23 cellular contexts compared by ENCODE assay signal in genomic region chr11:117366183-117366582, GRCh38. TPM values are rescaled to one million over a fixed set of nuclear protein-coding genes. Genes with fewer than 3 reads are reported as not detected.
DNase-seq lines count a peak whose midpoint lies in the region; ATAC-seq and TF ChIP-seq lines count a peak whose summit lies in the region.
"Had no signal": no experiment of that assay in that cellular context is flagged by ENCODE, and none has a peak within 500 bp of the region (broad histone marks: within the 10 kb centered on the region; RNA-seq: fewer than 3 reads in every experiment).

No MANE protein-coding gene starts in this region.

- H3K27me3 Mint-ChIP-seq in HFFc6 (ENCODE audit: insufficient read depth): no peaks in the 10 kb centered on the region; the same call in 1 of the 2 replicates
- H3K27me3 Mint-ChIP-seq: CD4-positive, CD25-positive, alpha-beta regulatory T cell; T-helper 17 cell had no signal

- H3K4me3 Mint-ChIP-seq in HFFc6: no peak overlapping the region
- H3K4me3 Mint-ChIP-seq: activated CD8-positive, alpha-beta T cell treated with anti-CD3 and anti-CD28 coated beads, Interleukin-2, amount 10 ng/mL, durations not matched to agents 7 days and 5 days; CD4-positive, CD25-positive, alpha-beta regulatory T cell; T-helper 17 cell had no signal

- H3K36me3 Mint-ChIP-seq in HFFc6 (ENCODE audit: low read depth): peaks cover 25% of the 10 kb centered on the region

- TF ChIP-seq CTCF in HFFc6 (IDR thresholded peaks at IDR 0.05): no peak

- H3K27ac Mint-ChIP-seq in HFFc6: no peak overlapping the region
- H3K27ac Mint-ChIP-seq: activated CD8-positive, alpha-beta T cell treated with anti-CD3 and anti-CD28 coated beads, Interleukin-2, amount 10 ng/mL, durations not matched to agents 7 days and 5 days; T-helper 17 cell had no signal

- ATAC-seq in HG03469 (IDR thresholded peaks at IDR 0.05; ENCODE audit: unreplicated experiment): no peak
- no peak for ATAC-seq in GM21526 (IDR thresholded peaks at IDR 0.05; ENCODE audit: low FRiP score, unreplicated experiment)
- ATAC-seq: activated CD8-positive, alpha-beta T cell treated with anti-CD3 and anti-CD28 coated beads, Interleukin-2, amount 10 ng/mL, durations not matched to agents 7 days and 5 days; heart right ventricle; left colon; Right ventricle myocardium inferior; SK-N-SH treated with all-trans-retinoic acid at 6 μM for 48 hours; T-helper 17 cell had no signal

- DNase-seq in G401 (ENCODE audit: low spot score): peak; percentile 91
- peak; percentile 55 for DNase-seq in NCI-H524 treated with DMSO at 0.1 percent for 48 hours (lab: John Stamatoyannopoulos, UW)
- peak; percentile 84 for DNase-seq in cerebellum (ENCODE audit: low spot score)
- DNase-seq in pons (ENCODE audit: low spot score): peak; percentile 8
- no peak for DNase-seq in GDM1 (lab: John Stamatoyannopoulos, UW)
- no peak for DNase-seq in HFFc6
- DNase-seq: activated CD8-positive, alpha-beta T cell treated with anti-CD3 and anti-CD28 coated beads, Interleukin-2, amount 10 ng/mL, durations not matched to agents 7 days and 5 days; activated effector memory CD4-positive, alpha-beta T cell treated with Interleukin-2 at 50 U/mL for 16 hours; activated T-cell treated with anti-CD3 and anti-CD28 coated beads for 4 hours; CD4-positive, CD25-positive, alpha-beta regulatory T cell; foreskin melanocyte; heart right ventricle; left colon; mammary epithelial cell; NCI-H1105; NCI-H2081; PC-9; stimulated activated naive CD4-positive, alpha-beta T cell treated with Interleukin-2 at 50 U/mL for 16 hours; T-helper 17 cell had no signal

- H3K4me1 Mint-ChIP-seq in HFFc6 (ENCODE audit: low read depth): no peaks in the 10 kb centered on the region

- no peaks in the 10 kb centered on the region for H3K9me3 Mint-ChIP-seq in HFFc6
- H3K9me3 Mint-ChIP-seq: CD4-positive, CD25-positive, alpha-beta regulatory T cell had no signal

- in situ Hi-C loops in G401 (cut with HindIII; ENCODE audit: low sequenced_read_pairs): no loop called here

RNA-seq across cellular contexts. Expression of gene CEP164, which starts 38.5 kb away (rescaled TPM):
- total RNA-seq in G401 (2014; rRNA removed; shearing (Covaris generic)): 49.5 and 54.7 TPM in 2 replicates
- 35.1 TPM for total RNA-seq in cerebellum
- 10 to 100 TPM; 29.0 to 35.6 (median 33.0) TPM for total RNA-seq in HFFc6 (2021; fragmentation: NEBNext Ultra II Directional; extraction: Animal tissue kit (Norgen Biotek cat#: 25700))

RNA-seq across cellular contexts. Expression of gene BACE1, which starts 50.1 kb away (rescaled TPM):
- total RNA-seq in G401 (2014; rRNA removed; shearing (Covaris generic)): 2.3 and 9.7 TPM in 2 replicates
- total RNA-seq in cerebellum: 26.6 TPM
- total RNA-seq in HFFc6 (2021; fragmentation: NEBNext Ultra II Directional; extraction: Animal tissue kit (Norgen Biotek cat#: 25700)): 10 to 100 TPM; 59.6 to 80.8 (median 70.7) TPM

Comparison
In these comparisons a context has a peak if more than half of its experiments do, and no peak if none do; other contexts are left out.
1. DNase-seq: peak in G401 (single experiment), NCI-H524 treated with DMSO at 0.1 percent for 48 hours (single experiment), cerebellum (single experiment) and pons (single experiment); none in GDM1 (single experiment) and HFFc6 (single experiment).